In genomic region chr5:93092349-93093105, GRCh38 we compare ENCODE assay signal across 13 cellular contexts.
DNase-seq lines count a peak whose midpoint lies in the region; ATAC-seq and TF ChIP-seq lines count a peak whose summit lies in the region.
"Had no signal": no experiment of that assay in that cellular context is flagged by ENCODE, and none has a peak within 500 bp of the region (broad histone marks: within the 10 kb centered on the region; RNA-seq: fewer than 3 reads in every experiment).

No MANE protein-coding gene starts in this region.

- H3K4me3 ChIP-seq in fibroblast of mammary gland (ENCODE audit: control insufficient read depth, low read depth, low read length) (no peak overlapping the region), neural progenitor cell (no peak overlapping the region)
- H3K4me3 ChIP-seq: vagina had no signal

- H3K27ac ChIP-seq in neural progenitor cell = no peak overlapping the region
- H3K27ac ChIP-seq: epithelial cell of prostate, vagina had no signal

- no peaks in the 10 kb centered on the region for H3K27me3 ChIP-seq in neural progenitor cell
- H3K27me3 ChIP-seq: vagina had no signal

- no peaks in the 10 kb centered on the region for H4K20me1 ChIP-seq in neural progenitor cell (ENCODE audit: low read depth)

- no peaks in the 10 kb centered on the region for H3K9me3 ChIP-seq in neural progenitor cell (ENCODE audit: low read depth)
- H3K9me3 ChIP-seq: vagina had no signal

- H3K4me3 Mint-ChIP-seq in activated naive CD4-positive, alpha-beta T cell treated with anti-CD3 and anti-CD28 coated beads for 36 hours = no peak overlapping the region
- no peak overlapping the region for H3K4me3 Mint-ChIP-seq in neural progenitor cell
- H3K4me3 Mint-ChIP-seq: activated T-helper 1 cell treated with anti-CD3 and anti-CD28 coated beads, Interleukin-12 subunit alpha, Interleukin-12 subunit beta, Interleukin-2, Interleukin-4 antibody, amounts not matched to agents 30 ng/mL and 10 ng/mL and 1 ng/mL, durations not matched to agents 14 hours and 24 hours and 36 hours had no signal

- no peak for ATAC-seq in HG02852 (IDR thresholded peaks at IDR 0.05; ENCODE audit: unreplicated experiment)

- no peak overlapping the region for H3K4me2 ChIP-seq in neural progenitor cell

- peak overlapping the region; percentile 37 for H3K27ac Mint-ChIP-seq in activated naive CD4-positive, alpha-beta T cell treated with anti-CD3 and anti-CD28 coated beads for 36 hours
- H3K27ac Mint-ChIP-seq in neural progenitor cell = no peak overlapping the region
- H3K27ac Mint-ChIP-seq: activated T-helper 1 cell treated with anti-CD3 and anti-CD28 coated beads, Interleukin-12 subunit alpha, Interleukin-12 subunit beta, Interleukin-2, Interleukin-4 antibody, amounts not matched to agents 30 ng/mL and 10 ng/mL and 1 ng/mL, durations not matched to agents 14 hours and 24 hours and 36 hours had no signal

- H3K27me3 Mint-ChIP-seq in activated naive CD4-positive, alpha-beta T cell treated with anti-CD3 and anti-CD28 coated beads for 36 hours (ENCODE audit: low read depth) = no peaks in the 10 kb centered on the region
- H3K27me3 Mint-ChIP-seq in neural progenitor cell (ENCODE audit: insufficient read depth, low read depth) = no peaks in the 10 kb centered on the region

- CTCF ChIA-PET in activated naive CD4-positive, alpha-beta T cell treated with anti-CD3 and anti-CD28 coated beads for 36 hours (lab: Charles Lee) = interaction anchor here (0.6 kb wide), 1 partner anchor 74 kb away, joined by 3 read pairs; no protein-coding TSS in a partner anchor

- no peaks in the 10 kb centered on the region for H3K4me1 ChIP-seq in neural progenitor cell

- intact Hi-C loops in activated naive CD4-positive, alpha-beta T cell treated with anti-CD3 and anti-CD28 coated beads for 36 hours (cut with micrococcal nuclease) = no loop called here

- TF ChIP-seq CTCF in fibroblast of mammary gland (conservative IDR thresholded peaks at IDR 0.05; ENCODE audit: control insufficient read depth, insufficient read depth, low read depth, low read length) = peak; percentile 53
- no peak for TF ChIP-seq CTCF in neural progenitor cell (IDR thresholded peaks at IDR 0.05)

- no peaks in the 10 kb centered on the region for H3K36me3 Mint-ChIP-seq in activated naive CD4-positive, alpha-beta T cell treated with anti-CD3 and anti-CD28 coated beads for 36 hours (ENCODE audit: low read depth)
- no peaks in the 10 kb centered on the region for H3K36me3 Mint-ChIP-seq in neural progenitor cell

- no peaks in the 10 kb centered on the region for H3F3A ChIP-seq in neural progenitor cell (ENCODE audit: low read depth)

- H3K9ac ChIP-seq in neural progenitor cell = no peak overlapping the region

- no peak for DNase-seq in activated naive CD4-positive, alpha-beta T cell treated with anti-CD3 and anti-CD28 coated beads for 36 hours
- no peak for DNase-seq in activated naive CD4-positive, alpha-beta T cell (lab: John Stamatoyannopoulos, UW)
- DNase-seq in RKO (ENCODE audit: low spot score) (peak; percentile 28), fibroblast of mammary gland (ENCODE audit: low read depth) (peak; percentile 63), stromal cell of bone marrow (ENCODE audit: low read depth) (peak; percentile 47), neural progenitor cell (ENCODE audit: low spot score) (no peak), LoVo (ENCODE audit: low spot score) (no peak)
- DNase-seq: KBM-7; stimulated activated CD4-positive, alpha-beta T cell treated with anti-CD3 and anti-CD28 coated beads, Interleukin-2, amount 100 ng/mL, for 48 hours had no signal

- no peaks in the 10 kb centered on the region for H3K79me2 ChIP-seq in neural progenitor cell (ENCODE audit: low read depth)

- H3K4me1 Mint-ChIP-seq in activated naive CD4-positive, alpha-beta T cell treated with anti-CD3 and anti-CD28 coated beads for 36 hours (ENCODE audit: low read depth) = no peaks in the 10 kb centered on the region
- peaks cover 5% of the 10 kb centered on the region for H3K4me1 Mint-ChIP-seq in neural progenitor cell

- no peaks in the 10 kb centered on the region for H3K36me3 ChIP-seq in neural progenitor cell
- H3K36me3 ChIP-seq: vagina had no signal

- no peak overlapping the region for H2AFZ ChIP-seq in neural progenitor cell (replicated peaks)

- peaks cover 2% of the 10 kb centered on the region for H3K9me3 Mint-ChIP-seq in activated naive CD4-positive, alpha-beta T cell treated with anti-CD3 and anti-CD28 coated beads for 36 hours
- H3K9me3 Mint-ChIP-seq in neural progenitor cell = peaks cover 3% of the 10 kb centered on the region
- H3K9me3 Mint-ChIP-seq: activated T-helper 1 cell treated with anti-CD3 and anti-CD28 coated beads, Interleukin-12 subunit alpha, Interleukin-12 subunit beta, Interleukin-2, Interleukin-4 antibody, amounts not matched to agents 30 ng/mL and 10 ng/mL and 1 ng/mL, durations not matched to agents 14 hours and 24 hours and 36 hours had no signal

Comparison
In these comparisons a context has a peak if more than half of its experiments do, and no peak if none do; other contexts are left out.
1. DNase-seq: peak in RKO (single experiment), fibroblast of mammary gland (single experiment) and stromal cell of bone marrow (single experiment); none in activated naive CD4-positive, alpha-beta T cell treated with anti-CD3 and anti-CD28 coated beads for 36 hours (single experiment), activated naive CD4-positive, alpha-beta T cell (0 of 4), neural progenitor cell (single experiment) and LoVo (single experiment).